In the genomic region with DNA sequence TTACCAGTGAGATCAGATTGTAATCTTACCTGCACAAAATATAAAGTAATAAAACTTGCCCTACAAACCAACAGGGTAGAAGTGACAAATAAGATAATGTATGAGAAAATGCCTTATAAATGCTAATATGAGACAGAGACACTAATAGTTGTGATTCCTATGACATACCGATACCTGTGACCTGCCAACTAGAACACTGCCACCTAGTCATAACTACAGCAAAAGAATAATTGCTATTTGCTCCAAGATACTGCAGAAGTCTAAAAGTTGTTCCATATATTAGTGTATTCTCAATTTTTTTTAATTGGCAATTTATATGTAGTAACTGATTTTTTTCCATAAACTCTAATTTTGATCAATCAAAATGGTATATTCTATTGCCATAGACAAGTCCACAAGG, we compare ENCODE assay signal across 28 cellular contexts. TPM values are rescaled to one million over a fixed set of nuclear protein-coding genes. Genes with fewer than 3 reads are reported as not detected.
"Had no signal": no experiment of that assay in that cellular context is flagged by ENCODE, and none has a peak within 500 bp of the region (broad histone marks: within the 10 kb centered on the region; RNA-seq: fewer than 3 reads in every experiment).

No MANE protein-coding gene starts in this region.

- H3K4me1 ChIP-seq: SJCRH30 had no signal

- ATAC-seq: activated CD4-positive, alpha-beta T cell treated with anti-CD3 and anti-CD28 coated beads for 36 hours; activated T-cell treated with anti-CD3 and anti-CD28 coated beads, Interleukin-2, amount 50 U/mL, for 72 hours had no signal

- H3K9ac ChIP-seq: SK-N-SH had no signal

- H3K9me3 Mint-ChIP-seq: activated CD4-positive, alpha-beta memory T cell treated with anti-CD3 and anti-CD28 coated beads, Interleukin-2, amount 10 ng/mL, durations not matched to agents 7 days and 5 days; activated naive CD4-positive, alpha-beta T cell treated with anti-CD3 and anti-CD28 coated beads, Interleukin-2, amount 10 ng/mL, durations not matched to agents 7 days and 5 days; activated naive CD8-positive, alpha-beta T cell treated with anti-CD3 and anti-CD28 coated beads for 36 hours; activated T-cell treated with anti-CD3 and anti-CD28 coated beads, Interleukin-2, amount 50 U/mL, for 72 hours; activated T-helper 2 cell treated with anti-CD3 and anti-CD28 coated beads, Interferon-gamma antibody, Interleukin-2, Interleukin-4, amounts not matched to agents 10 μg/mL and 5 μg/mL and 100 μg/mL, durations not matched to agents 14 hours and 24 hours and 36 hours had no signal

- H3K4me3 ChIP-seq: cardiac muscle cell, SJCRH30 had no signal

- H3K27me3 Mint-ChIP-seq: activated CD4-positive, alpha-beta memory T cell treated with anti-CD3 and anti-CD28 coated beads, Interleukin-2, amount 10 ng/mL, durations not matched to agents 7 days and 5 days; activated CD4-positive, alpha-beta T cell treated with anti-CD3 and anti-CD28 coated beads for 36 hours; activated naive CD4-positive, alpha-beta T cell treated with anti-CD3 and anti-CD28 coated beads, Interleukin-2, amount 10 ng/mL, durations not matched to agents 7 days and 5 days; activated naive CD8-positive, alpha-beta T cell treated with anti-CD3 and anti-CD28 coated beads for 36 hours had no signal

- H3K4me2 ChIP-seq: SK-N-SH had no signal

- H3K27ac Mint-ChIP-seq: activated CD4-positive, alpha-beta memory T cell treated with anti-CD3 and anti-CD28 coated beads, Interleukin-2, amount 10 ng/mL, durations not matched to agents 7 days and 5 days; activated CD4-positive, alpha-beta T cell treated with anti-CD3 and anti-CD28 coated beads for 36 hours; activated naive CD4-positive, alpha-beta T cell treated with anti-CD3 and anti-CD28 coated beads, Interleukin-2, amount 10 ng/mL, durations not matched to agents 7 days and 5 days; activated T-cell treated with anti-CD3 and anti-CD28 coated beads, Interleukin-2, amount 50 U/mL, for 72 hours; activated T-helper 2 cell treated with anti-CD3 and anti-CD28 coated beads, Interferon-gamma antibody, Interleukin-2, Interleukin-4, amounts not matched to agents 10 μg/mL and 5 μg/mL and 100 μg/mL, durations not matched to agents 14 hours and 24 hours and 36 hours had no signal

- H3K27ac ChIP-seq: brain microvascular endothelial cell, SJCRH30, WERI-Rb-1 had no signal

- H3K27me3 ChIP-seq: brain microvascular endothelial cell, cardiac muscle cell, SJCRH30 had no signal

- H3K4me3 Mint-ChIP-seq: activated CD4-positive, alpha-beta memory T cell treated with anti-CD3 and anti-CD28 coated beads, Interleukin-2, amount 10 ng/mL, durations not matched to agents 7 days and 5 days; activated CD4-positive, alpha-beta T cell treated with anti-CD3 and anti-CD28 coated beads for 36 hours; activated naive CD4-positive, alpha-beta T cell treated with anti-CD3 and anti-CD28 coated beads, Interleukin-2, amount 10 ng/mL, durations not matched to agents 7 days and 5 days; activated naive CD8-positive, alpha-beta T cell treated with anti-CD3 and anti-CD28 coated beads for 36 hours; activated T-cell treated with anti-CD3 and anti-CD28 coated beads, Interleukin-2, amount 50 U/mL, for 72 hours had no signal

- H3K9me2 ChIP-seq: SK-N-SH had no signal

- H3K9me3 ChIP-seq: SJCRH30, SK-N-SH had no signal

- DNase-seq: activated CD4-positive, alpha-beta memory T cell treated with anti-CD3 and anti-CD28 coated beads, Interleukin-2, amount 10 ng/mL, durations not matched to agents 7 days and 5 days; activated CD4-positive, alpha-beta T cell treated with anti-CD3 and anti-CD28 coated beads for 36 hours; activated CD4-positive, alpha-beta T cell treated with anti-CD3 and anti-CD28 coated beads, Interleukin-2, amount 50 U/mL, for 1 hour; activated CD8-positive, alpha-beta memory T cell treated with anti-CD3 and anti-CD28 coated beads, Interleukin-2, amount 50 U/mL, for 4 hours; activated gamma-delta T cell treated with Interleukin-2 at 50 U/mL for 16 hours; activated naive CD4-positive, alpha-beta T cell treated with anti-CD3 and anti-CD28 coated beads, Interleukin-2, amount 10 ng/mL, durations not matched to agents 7 days and 5 days; activated naive CD8-positive, alpha-beta T cell treated with anti-CD3 and anti-CD28 coated beads for 36 hours; activated T-cell treated with anti-CD3 and anti-CD28 coated beads, Interleukin-2, amount 50 U/mL, for 72 hours; brain microvascular endothelial cell; IMR-90; KBM-7; NCI-H1105 treated with DMSO at 0.1 percent for 48 hours; NCI-H1436 treated with DMSO at 0.1 percent for 48 hours; NCI-H187; NCI-H2081 treated with DMSO at 0.1 percent for 48 hours; NCI-H345; NCI-H510A; NCI-H526 treated with DMSO at 0.1 percent for 48 hours; NCI-H82; Right ventricle myocardium superior; RPMI8226; SJCRH30; SK-N-SH; T-helper 1 cell; WERI-Rb-1 had no signal

- H3K4me1 Mint-ChIP-seq: activated CD4-positive, alpha-beta T cell treated with anti-CD3 and anti-CD28 coated beads for 36 hours; activated naive CD4-positive, alpha-beta T cell treated with anti-CD3 and anti-CD28 coated beads, Interleukin-2, amount 10 ng/mL, durations not matched to agents 7 days and 5 days; activated naive CD8-positive, alpha-beta T cell treated with anti-CD3 and anti-CD28 coated beads for 36 hours had no signal

RNA-seq across cellular contexts. Expression of a gene that starts 25.3 kb away (rescaled TPM):
- total RNA-seq: Right ventricle myocardium superior, SJCRH30 had no signal
- polyA plus RNA-seq: cardiac muscle cell had no signal

RNA-seq across cellular contexts. Expression of a gene that starts 54.8 kb away (rescaled TPM):
- total RNA-seq: activated CD4-positive, alpha-beta memory T cell treated with anti-CD3 and anti-CD28 coated beads, Interleukin-2, amount 10 ng/mL, durations not matched to agents 7 days and 5 days; activated naive CD8-positive, alpha-beta T cell treated with anti-CD3 and anti-CD28 coated beads for 36 hours; activated T-cell treated with anti-CD3 and anti-CD28 coated beads, Interleukin-2, amount 50 U/mL, for 72 hours; activated T-helper 2 cell treated with anti-CD3 and anti-CD28 coated beads, Interferon-gamma antibody, Interleukin-2, Interleukin-4, amounts not matched to agents 10 μg/mL and 5 μg/mL and 100 μg/mL, durations not matched to agents 14 hours and 24 hours and 36 hours; T-helper 2 cell treated with Interferon-gamma antibody and Interleukin-4, amounts not matched to agents 100 ng/mL and 5 ng/mL, for 36 hours had no signal
- polyA plus RNA-seq: cardiac muscle cell had no signal
